ENCODE assay signal across 30 cellular contexts in the genomic region with DNA sequence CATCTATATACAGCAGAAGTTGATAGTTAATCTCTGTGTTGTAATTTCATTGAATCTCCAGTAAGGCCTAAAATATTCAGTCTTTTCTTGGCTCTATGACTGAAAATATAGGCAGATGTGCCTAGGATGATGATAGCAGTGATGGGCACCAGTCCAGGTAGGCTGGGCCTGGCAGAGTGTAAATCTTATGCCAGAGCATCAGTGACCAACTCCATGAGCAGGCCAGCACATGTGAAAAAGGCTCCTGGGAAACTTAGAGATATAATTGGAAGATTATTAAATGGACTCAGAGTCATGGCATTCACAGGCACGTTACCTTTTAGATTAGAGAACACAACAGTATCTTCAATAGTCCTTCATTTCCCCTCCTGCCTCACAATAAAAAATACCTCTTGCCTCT. TPM values are rescaled to one million over a fixed set of nuclear protein-coding genes. Genes with fewer than 3 reads are reported as not detected.
"Had no signal": no experiment of that assay in that cellular context is flagged by ENCODE, and none has a peak within 500 bp of the region (broad histone marks: within the 10 kb centered on the region; RNA-seq: fewer than 3 reads in every experiment).

No MANE protein-coding gene starts in this region.

- H3K27ac ChIP-seq: adrenal gland, body of pancreas, cardiac muscle cell, colonic mucosa, gastrocnemius medialis, heart right ventricle had no signal

- H3K27me3 ChIP-seq: adrenal gland, body of pancreas, cardiac muscle cell, colonic mucosa, gastrocnemius medialis, heart right ventricle had no signal

- H3K4me3 ChIP-seq: adrenal gland, body of pancreas, cardiac muscle cell, colonic mucosa, gastrocnemius medialis, heart right ventricle had no signal

- H3K9me3 ChIP-seq: adrenal gland, body of pancreas, colonic mucosa, gastrocnemius medialis, heart right ventricle had no signal

- DNase-seq: activated CD4-positive, alpha-beta memory T cell treated with anti-CD3 and anti-CD28 coated beads for 36 hours; activated CD4-positive, alpha-beta T cell treated with anti-CD3 and anti-CD28 coated beads for 36 hours; activated CD4-positive, alpha-beta T cell treated with anti-CD3 and anti-CD28 coated beads, Interleukin-2, amount 10 ng/mL, durations not matched to agents 24 days and 14 days; activated CD4-positive, CD25-positive, alpha-beta regulatory T cell; activated CD4-positive, CD25-positive, alpha-beta regulatory T cell treated with anti-CD3 and anti-CD28 coated beads, Interleukin-2, amount 50 U/mL, for 72 hours; activated CD8-positive, alpha-beta memory T cell treated with anti-CD3 and anti-CD28 coated beads, Interleukin-2, amount 10 ng/mL, durations not matched to agents 7 days and 5 days; activated CD8-positive, alpha-beta memory T cell treated with anti-CD3 and anti-CD28 coated beads, Interleukin-2, amount 50 U/mL, for 4 hours; activated CD8-positive, alpha-beta T cell treated with anti-CD3 and anti-CD28 coated beads, Interleukin-2, amount 10 ng/mL, durations not matched to agents 7 days and 5 days; activated effector memory CD4-positive, alpha-beta T cell treated with anti-CD3 and anti-CD28 coated beads, Interleukin-2, amount 50 U/mL, for 16 hours; activated naive CD4-positive, alpha-beta T cell treated with anti-CD3 and anti-CD28 coated beads for 36 hours; activated naive CD8-positive, alpha-beta T cell treated with anti-CD3 and anti-CD28 coated beads for 36 hours; activated naive CD8-positive, alpha-beta T cell treated with anti-CD3 and anti-CD28 coated beads, Interleukin-2, amount 50 U/mL, for 24 hours; activated T-cell treated with anti-CD3 and anti-CD28 coated beads, Interleukin-2, amount 50 U/mL, for 1 hour; activated T-cell treated with anti-CD3 and anti-CD28 coated beads, Interleukin-2, amount 50 U/mL, for 48 hours; adrenal gland; amygdala; aorta; body of pancreas; central memory CD4-positive, alpha-beta T cell; cerebellar nuclear complex; colonic mucosa; effector CD8-positive, alpha-beta T cell; foreskin fibroblast; gastrocnemius medialis; heart right ventricle; T-helper 2 cell had no signal

- H3K36me3 ChIP-seq: adrenal gland, cardiac muscle cell, colonic mucosa, gastrocnemius medialis, heart right ventricle had no signal

- H3K4me1 ChIP-seq: body of pancreas, colonic mucosa, gastrocnemius medialis, heart right ventricle had no signal

RNA-seq across cellular contexts. Expression of gene CYYR1, which starts 20.7 kb away (rescaled TPM):
- total RNA-seq: activated CD4-positive, alpha-beta memory T cell treated with anti-CD3 and anti-CD28 coated beads for 36 hours; activated CD4-positive, alpha-beta T cell treated with anti-CD3 and anti-CD28 coated beads for 36 hours; activated CD4-positive, alpha-beta T cell treated with anti-CD3 and anti-CD28 coated beads, Interleukin-2, amount 10 ng/mL, durations not matched to agents 24 days and 14 days; activated CD8-positive, alpha-beta memory T cell treated with anti-CD3 and anti-CD28 coated beads for 36 hours; activated CD8-positive, alpha-beta memory T cell treated with anti-CD3 and anti-CD28 coated beads, Interleukin-2, amount 10 ng/mL, durations not matched to agents 7 days and 5 days; activated CD8-positive, alpha-beta T cell treated with anti-CD3 and anti-CD28 coated beads, Interleukin-2, amount 10 ng/mL, durations not matched to agents 7 days and 5 days; activated naive CD4-positive, alpha-beta T cell treated with anti-CD3 and anti-CD28 coated beads for 36 hours; activated naive CD8-positive, alpha-beta T cell treated with anti-CD3 and anti-CD28 coated beads for 36 hours; activated T-helper 1 cell treated with anti-CD3 and anti-CD28 coated beads, Interleukin-12 subunit alpha, Interleukin-12 subunit beta, Interleukin-2, Interleukin-4 antibody, amounts not matched to agents 30 ng/mL and 10 ng/mL and 1 ng/mL, durations not matched to agents 14 hours and 24 hours and 36 hours; T-helper 1 cell treated with Interleukin-12 subunit alpha and Interleukin-12 subunit beta and Interleukin-4 antibody, amounts not matched to agents 30 ng/mL and 1 ng/mL, for 36 hours had no signal
